ENCODE assay signal across 7 cellular contexts in genomic region chr16:1923299-1924034, GRCh38. TPM values are rescaled to one million over a fixed set of nuclear protein-coding genes. Genes with fewer than 3 reads are reported as not detected.
A peak's percentile ranks its signal among the peaks of the same experiment; 100 is the strongest.
DNase-seq lines count a peak whose midpoint lies in the region; TF ChIP-seq lines count a peak whose summit lies in the region.

No MANE protein-coding gene starts in this region.

- peaks cover 53% of the 10 kb centered on the region for H3K27me3 Mint-ChIP-seq in progenitor cell of endocrine pancreas
- H3K27me3 Mint-ChIP-seq in T-helper 2 cell treated with Interferon-gamma antibody and Interleukin-4, amounts not matched to agents 5 μg/mL and 100 μg/mL, for 36 hours (ENCODE audit: low read depth): peaks cover 47% of the 10 kb centered on the region

- no peaks in the 10 kb centered on the region; the same call in 1 of the 2 replicates for H3K27me3 ChIP-seq in GM06990 (replicated peaks; ENCODE audit: control insufficient read depth, insufficient read depth, low read length)

- no peak for DNase-seq in GM06990 (ENCODE audit: extremely low read depth, insufficient read length)
- peak; percentile 48 for DNase-seq in NCI-H460 (ENCODE audit: extremely low read depth, low read depth)
- peak; percentile 38 for DNase-seq in epithelial cell of esophagus (ENCODE audit: low read depth)
- DNase-seq in progenitor cell of endocrine pancreas (ENCODE audit: low spot score, unreplicated experiment): no peak
- DNase-seq in T-helper 9 cell: no peak
- DNase-seq in NCI-H510A (lab: John Stamatoyannopoulos, UW): no peak
- DNase-seq in T-helper 2 cell treated with Interferon-gamma antibody and Interleukin-4, amounts not matched to agents 5 μg/mL and 100 μg/mL, for 36 hours (ENCODE audit: low spot score): no peak

- H3K4me3 Mint-ChIP-seq in progenitor cell of endocrine pancreas (ENCODE audit: low read depth): no peak overlapping the region
- no peak overlapping the region for H3K4me3 Mint-ChIP-seq in T-helper 2 cell treated with Interferon-gamma antibody and Interleukin-4, amounts not matched to agents 5 μg/mL and 100 μg/mL, for 36 hours

- H3K9me3 Mint-ChIP-seq in progenitor cell of endocrine pancreas (ENCODE audit: low read depth): no peaks in the 10 kb centered on the region
- H3K9me3 Mint-ChIP-seq in T-helper 2 cell treated with Interferon-gamma antibody and Interleukin-4, amounts not matched to agents 5 μg/mL and 100 μg/mL, for 36 hours: no peaks in the 10 kb centered on the region

- H3K27ac Mint-ChIP-seq in progenitor cell of endocrine pancreas: no peak overlapping the region
- H3K27ac Mint-ChIP-seq in T-helper 2 cell treated with Interferon-gamma antibody and Interleukin-4, amounts not matched to agents 5 μg/mL and 100 μg/mL, for 36 hours: no peak overlapping the region

- H3K36me3 ChIP-seq in GM06990 (ENCODE audit: control insufficient read depth, insufficient read depth, low read length): no peaks in the 10 kb centered on the region

- H3K4me1 Mint-ChIP-seq in progenitor cell of endocrine pancreas (ENCODE audit: low read depth): no peaks in the 10 kb centered on the region
- H3K4me1 Mint-ChIP-seq in T-helper 2 cell treated with Interferon-gamma antibody and Interleukin-4, amounts not matched to agents 5 μg/mL and 100 μg/mL, for 36 hours (ENCODE audit: low read depth): no peaks in the 10 kb centered on the region

- H3K36me3 Mint-ChIP-seq in progenitor cell of endocrine pancreas (ENCODE audit: insufficient read depth): no peaks in the 10 kb centered on the region
- H3K36me3 Mint-ChIP-seq in T-helper 2 cell treated with Interferon-gamma antibody and Interleukin-4, amounts not matched to agents 5 μg/mL and 100 μg/mL, for 36 hours (ENCODE audit: low read depth): no peaks in the 10 kb centered on the region

- no peak overlapping the region for H3K4me3 ChIP-seq in GM06990 (replicated peaks; ENCODE audit: low read depth, low read length)
- H3K4me3 ChIP-seq in epithelial cell of esophagus (ENCODE audit: low read length): no peak overlapping the region

- TF ChIP-seq CTCF in GM06990 (IDR thresholded peaks at IDR 0.05; ENCODE audit: insufficient read depth, low read length, poor library complexity, severe bottlenecking) (peak; percentile 36), epithelial cell of esophagus (IDR thresholded peaks at IDR 0.05; ENCODE audit: insufficient read depth, low read depth, low read length, missing control alignments) (no peak), progenitor cell of endocrine pancreas (IDR thresholded peaks at IDR 0.05; ENCODE audit: unreplicated experiment) (peak; percentile 57)

RNA-seq across cellular contexts. Expression of gene HS3ST6, which starts 5.3 kb away (rescaled TPM):
- 0.97 and 1.2 TPM in 2 replicates for total RNA-seq in NCI-H460 (2014; rRNA removed; shearing (Covaris generic))
- polyA plus RNA-seq in NCI-H460 (2014; cell fraction: nucleus; rRNA removed): 0.40 TPM in 1 of 2 replicates, not detected in the other
- 0.46 TPM in 1 of 2 replicates, not detected in the other for total RNA-seq in progenitor cell of endocrine pancreas

RNA-seq across cellular contexts. Expression of gene MSRB1, which starts 19.5 kb away (rescaled TPM):
- total RNA-seq in NCI-H460 (2014; rRNA removed; shearing (Covaris generic)): 5.8 and 7.4 TPM in 2 replicates
- polyA plus RNA-seq in NCI-H460 (2014; cell fraction: nucleus; rRNA removed): 19.4 and 69.8 TPM in 2 replicates
- 28.5 and 28.9 TPM in 2 replicates for total RNA-seq in progenitor cell of endocrine pancreas

RNA-seq across cellular contexts. Expression of gene RPL3L, which starts 31.0 kb away (rescaled TPM):
- not detected in 2 replicates for total RNA-seq in NCI-H460 (2014; rRNA removed; shearing (Covaris generic))
- polyA plus RNA-seq in NCI-H460 (2014; cell fraction: nucleus; rRNA removed): not detected in 2 replicates
- total RNA-seq in progenitor cell of endocrine pancreas: not detected in 2 replicates

RNA-seq across cellular contexts. Expression of gene NDUFB10, which starts 35.9 kb away (rescaled TPM):
- 206 and 240 TPM in 2 replicates for total RNA-seq in NCI-H460 (2014; rRNA removed; shearing (Covaris generic))
- 353 and 492 TPM in 2 replicates for polyA plus RNA-seq in NCI-H460 (2014; cell fraction: nucleus; rRNA removed)
- 96.9 and 105 TPM in 2 replicates for total RNA-seq in progenitor cell of endocrine pancreas

RNA-seq across cellular contexts. Expression of gene RPS2, which starts 41.2 kb away (rescaled TPM):
- total RNA-seq in NCI-H460 (2014; rRNA removed; shearing (Covaris generic)): 5,880 and 6,554 TPM in 2 replicates
- polyA plus RNA-seq in NCI-H460 (2014; cell fraction: nucleus; rRNA removed): 4,422 and 7,241 TPM in 2 replicates
- total RNA-seq in progenitor cell of endocrine pancreas: 2,309 and 2,385 TPM in 2 replicates

Comparison
In these comparisons a context has a peak if more than half of its experiments do, and no peak if none do; other contexts are left out.
1. DNase-seq: peak in NCI-H460 (single experiment) and epithelial cell of esophagus (single experiment); none in GM06990 (single experiment), progenitor cell of endocrine pancreas (single experiment), T-helper 9 cell (single experiment), NCI-H510A (single experiment) and T-helper 2 cell treated with Interferon-gamma antibody and Interleukin-4, amounts not matched to agents 5 μg/mL and 100 μg/mL, for 36 hours (single experiment).